In genomic region chr18:44939037-44939665, GRCh38 we compare ENCODE assay signal across 1 cellular context.
TF ChIP-seq lines count a peak whose summit lies in the region.

No MANE protein-coding gene starts in this region.

TF ChIP-seq in HEK293, 187 proteins besides CTCF, POLR2A, EP300 and RAD21 (continued from another document):
- peak; percentile 35; the same call in 1 of the 2 replicates for TF ChIP-seq ZNF140 (tag by site-specific recombination; IDR thresholded peaks at IDR 0.05)
TF ChIP-seq in HEK293: peak in this region for 3.
